ENCODE assay signal across 8 cellular contexts in the genomic region with DNA sequence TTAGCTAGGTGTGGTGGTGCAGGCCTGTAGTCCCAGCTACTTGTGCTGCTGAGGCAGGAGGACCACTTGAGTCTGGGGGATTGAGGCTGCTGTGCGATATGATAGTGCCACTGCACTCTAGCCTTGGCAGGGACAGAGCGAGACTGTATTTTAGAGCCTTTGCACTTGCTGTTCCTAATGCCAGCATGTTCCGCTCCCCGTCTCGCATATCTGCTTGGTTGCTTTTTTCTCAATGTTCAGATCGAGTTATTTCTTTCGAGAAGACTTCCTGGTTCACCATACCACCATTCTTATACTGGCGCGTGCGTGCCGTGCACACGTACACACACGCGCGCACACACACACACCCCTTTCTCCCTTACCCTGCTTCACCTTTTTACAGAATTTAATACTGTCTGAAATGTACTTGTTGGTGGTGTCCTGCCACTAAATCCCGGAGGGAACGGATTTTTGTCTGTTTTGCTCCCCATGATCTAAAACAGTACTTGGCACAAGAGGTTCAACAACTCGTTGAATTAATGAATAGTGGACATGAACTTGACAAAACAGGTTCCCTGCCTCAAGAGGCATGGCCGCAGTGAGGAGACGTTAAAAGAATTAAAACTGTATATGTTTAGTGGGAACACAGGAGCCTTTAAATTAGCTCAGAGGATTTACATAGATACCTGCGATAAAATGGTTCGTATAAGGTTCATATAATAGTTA. TPM values are rescaled to one million over a fixed set of nuclear protein-coding genes. Genes with fewer than 3 reads are reported as not detected.
A peak's percentile ranks its signal among the peaks of the same experiment; 100 is the strongest.
DNase-seq lines count a peak whose midpoint lies in the region; ATAC-seq lines count a peak whose summit lies in the region.

No MANE protein-coding gene starts in this region.

- H3K4me1 Mint-ChIP-seq in stimulated activated naive CD8-positive, alpha-beta T cell treated with anti-CD3 and anti-CD28 coated beads, Interleukin-15, amount 100 ng/mL, for 72 hours = peaks cover 24% of the 10 kb centered on the region

- H3K4me3 Mint-ChIP-seq in stimulated activated naive CD8-positive, alpha-beta T cell treated with anti-CD3 and anti-CD28 coated beads, Interleukin-15, amount 100 ng/mL, for 72 hours = peak overlapping the region; percentile 94 to 98

- H3K36me3 Mint-ChIP-seq in activated naive CD4-positive, alpha-beta T cell treated with anti-CD3 and anti-CD28 coated beads, Interleukin-2, amount 50 U/mL, for 72 hours = peaks cover 23 to 30% of the 10 kb centered on the region in 2 donors

- in situ Hi-C loops in KBM-7 (cut with MboI; ENCODE audit: low pct_unique_long_range_greater_than_20kb, low sequenced_read_pairs) = no loop called here

- DNase-seq in DMS53 treated with DMSO at 0.1 percent for 48 hours (lab: John Stamatoyannopoulos, UW; ENCODE audit: unreplicated experiment) (peak; percentile 76), NCI-H1105 treated with DMSO at 0.1 percent for 48 hours (lab: John Stamatoyannopoulos, UW) (peak; percentile 59), left kidney (ENCODE audit: low read depth, low spot score) (peak; percentile 52), KBM-7 (no peak)
- no peak for DNase-seq in activated naive CD4-positive, alpha-beta T cell treated with anti-CD3 and anti-CD28 coated beads, Interleukin-2, amount 50 U/mL, for 72 hours (ENCODE audit: low spot score in 2 of 2)
- DNase-seq in stimulated activated naive CD8-positive, alpha-beta T cell treated with anti-CD3 and anti-CD28 coated beads, Interleukin-15, amount 100 ng/mL, for 72 hours = no peak

- no peaks in the 10 kb centered on the region for H3K9me3 Mint-ChIP-seq in activated naive CD4-positive, alpha-beta T cell treated with anti-CD3 and anti-CD28 coated beads, Interleukin-2, amount 50 U/mL, for 72 hours
- H3K9me3 Mint-ChIP-seq in stimulated activated naive CD8-positive, alpha-beta T cell treated with anti-CD3 and anti-CD28 coated beads, Interleukin-15, amount 100 ng/mL, for 72 hours = no peaks in the 10 kb centered on the region

- peak overlapping the region; percentile 94 to 100 for H3K27ac Mint-ChIP-seq in activated naive CD4-positive, alpha-beta T cell treated with anti-CD3 and anti-CD28 coated beads, Interleukin-2, amount 50 U/mL, for 72 hours
- peak overlapping the region; percentile 99 for H3K27ac Mint-ChIP-seq in stimulated activated naive CD8-positive, alpha-beta T cell treated with anti-CD3 and anti-CD28 coated beads, Interleukin-15, amount 100 ng/mL, for 72 hours

- no peaks in the 10 kb centered on the region for H3K27me3 Mint-ChIP-seq in stimulated activated naive CD8-positive, alpha-beta T cell treated with anti-CD3 and anti-CD28 coated beads, Interleukin-15, amount 100 ng/mL, for 72 hours

- no peak for ATAC-seq in activated naive CD4-positive, alpha-beta T cell treated with anti-CD3 and anti-CD28 coated beads, Interleukin-2, amount 50 U/mL, for 72 hours
- ATAC-seq in stimulated activated naive CD8-positive, alpha-beta T cell treated with anti-CD3 and anti-CD28 coated beads, Interleukin-15, amount 100 ng/mL, for 72 hours = no peak
- ATAC-seq in GM18909 (IDR thresholded peaks at IDR 0.05; ENCODE audit: poor library complexity, unreplicated experiment) = no peak
- no peak for ATAC-seq in GM18502 (IDR thresholded peaks at IDR 0.05; ENCODE audit: poor library complexity, unreplicated experiment)

RNA-seq across cellular contexts. Expression of a gene that starts 1.1 kb away (rescaled TPM):
- total RNA-seq in activated naive CD4-positive, alpha-beta T cell treated with anti-CD3 and anti-CD28 coated beads, Interleukin-2, amount 50 U/mL, for 72 hours = 10 to 100 TPM; 23.1 to 26.0 TPM

RNA-seq across cellular contexts. Expression of a gene that starts 41.5 kb away (rescaled TPM):
- 10 to 100 TPM; 79.0 to 92.0 TPM for total RNA-seq in activated naive CD4-positive, alpha-beta T cell treated with anti-CD3 and anti-CD28 coated beads, Interleukin-2, amount 50 U/mL, for 72 hours

Comparison
In these comparisons a context has a peak if more than half of its experiments do, and no peak if none do; other contexts are left out.
1. DNase-seq: peak in DMS53 treated with DMSO at 0.1 percent for 48 hours (single experiment), NCI-H1105 treated with DMSO at 0.1 percent for 48 hours (single experiment) and left kidney (single experiment); none in activated naive CD4-positive, alpha-beta T cell treated with anti-CD3 and anti-CD28 coated beads, Interleukin-2, amount 50 U/mL, for 72 hours (0 of 2), stimulated activated naive CD8-positive, alpha-beta T cell treated with anti-CD3 and anti-CD28 coated beads, Interleukin-15, amount 100 ng/mL, for 72 hours (0 of 2) and KBM-7 (single experiment).